27 cellular contexts compared by ENCODE assay signal in the genomic region with DNA sequence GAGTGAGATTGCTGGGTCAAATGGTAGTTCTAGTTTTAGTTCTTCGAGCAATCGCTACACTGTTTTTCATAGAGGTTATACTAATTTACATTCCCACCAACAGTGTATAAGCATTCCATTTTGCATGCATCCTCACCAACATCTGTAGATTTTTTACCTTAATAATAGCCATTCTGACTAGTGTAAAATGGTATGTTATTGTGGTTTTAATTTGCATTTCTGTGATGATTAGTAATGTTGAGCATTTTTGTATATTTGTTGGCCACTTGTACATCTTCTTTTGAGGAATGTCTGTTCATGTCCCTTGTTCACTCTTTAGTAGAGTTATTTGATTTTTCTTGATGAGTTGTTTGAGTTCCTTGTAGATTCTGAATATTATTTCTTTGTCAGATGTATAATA.
"Had no signal": no experiment of that assay in that cellular context is flagged by ENCODE, and none has a peak within 500 bp of the region (broad histone marks: within the 10 kb centered on the region; RNA-seq: fewer than 3 reads in every experiment).

No MANE protein-coding gene starts in this region.

- H3K4me1 Mint-ChIP-seq: activated CD4-positive, alpha-beta T cell treated with anti-CD3 and anti-CD28 coated beads, Interleukin-2, amount 10 ng/mL, durations not matched to agents 24 days and 14 days; activated naive CD4-positive, alpha-beta T cell treated with anti-CD3 and anti-CD28 coated beads, Interleukin-2, amount 50 U/mL, for 24 hours; activated naive CD8-positive, alpha-beta T cell treated with anti-CD3 and anti-CD28 coated beads, Interleukin-2, amount 10 ng/mL, durations not matched to agents 7 days and 5 days had no signal

- H3K4me3 Mint-ChIP-seq: activated CD4-positive, alpha-beta T cell treated with anti-CD3 and anti-CD28 coated beads, Interleukin-2, amount 10 ng/mL, durations not matched to agents 24 days and 14 days; activated CD8-positive, alpha-beta T cell treated with anti-CD3 and anti-CD28 coated beads for 36 hours; activated naive CD4-positive, alpha-beta T cell treated with anti-CD3 and anti-CD28 coated beads, Interleukin-2, amount 50 U/mL, for 24 hours; activated naive CD8-positive, alpha-beta T cell treated with anti-CD3 and anti-CD28 coated beads, Interleukin-2, amount 10 ng/mL, durations not matched to agents 7 days and 5 days; activated T-cell treated with anti-CD3 and anti-CD28 coated beads, Interleukin-2, amount 50 U/mL, for 24 hours; T-helper 1 cell treated with Interleukin-12 subunit alpha and Interleukin-12 subunit beta and Interleukin-4 antibody, amounts not matched to agents 30 μg/mL and 1 μg/mL, for 36 hours; T-helper 2 cell treated with Interferon-gamma antibody and Interleukin-4, amounts not matched to agents 5 μg/mL and 100 μg/mL, for 36 hours had no signal

- H3K36me3 ChIP-seq: breast epithelium, Peyer's patch, SJSA1 had no signal

- H3K27me3 ChIP-seq: body of pancreas, breast epithelium, Peyer's patch, SJSA1 had no signal

- H3K4me3 ChIP-seq: body of pancreas, breast epithelium, Peyer's patch, SJSA1 had no signal

- H3K27ac Mint-ChIP-seq: activated CD4-positive, alpha-beta T cell treated with anti-CD3 and anti-CD28 coated beads, Interleukin-2, amount 10 ng/mL, durations not matched to agents 24 days and 14 days; activated CD8-positive, alpha-beta T cell treated with anti-CD3 and anti-CD28 coated beads for 36 hours; activated naive CD4-positive, alpha-beta T cell treated with anti-CD3 and anti-CD28 coated beads, Interleukin-2, amount 50 U/mL, for 24 hours; activated naive CD8-positive, alpha-beta T cell treated with anti-CD3 and anti-CD28 coated beads, Interleukin-2, amount 10 ng/mL, durations not matched to agents 7 days and 5 days; activated T-cell treated with anti-CD3 and anti-CD28 coated beads, Interleukin-2, amount 50 U/mL, for 24 hours; activated T-helper 2 cell treated with anti-CD3 and anti-CD28 coated beads, Interferon-gamma antibody, Interleukin-2, Interleukin-4, amounts not matched to agents 10 μg/mL and 5 μg/mL and 100 μg/mL, durations not matched to agents 14 hours and 24 hours and 36 hours; T-helper 1 cell treated with Interleukin-12 subunit alpha and Interleukin-12 subunit beta and Interleukin-4 antibody, amounts not matched to agents 30 μg/mL and 1 μg/mL, for 36 hours; T-helper 2 cell treated with Interferon-gamma antibody and Interleukin-4, amounts not matched to agents 5 μg/mL and 100 μg/mL, for 36 hours had no signal

- H3K27ac ChIP-seq: body of pancreas, breast epithelium, Peyer's patch, SJSA1 had no signal

- H3K4me2 ChIP-seq: SK-N-SH had no signal

- DNase-seq: activated CD4-positive, alpha-beta T cell treated with anti-CD3 and anti-CD28 coated beads, Interleukin-2, amount 10 ng/mL, durations not matched to agents 24 days and 14 days; activated CD4-positive, alpha-beta T cell treated with anti-CD3 and anti-CD28 coated beads, Interleukin-2, amount 50 U/mL, for 4 hours; activated CD8-positive, alpha-beta T cell treated with anti-CD3 and anti-CD28 coated beads for 36 hours; activated gamma-delta T cell; activated naive CD4-positive, alpha-beta T cell treated with Interleukin-2 at 50 U/mL for 16 hours; activated naive CD8-positive, alpha-beta T cell treated with anti-CD3 and anti-CD28 coated beads, Interleukin-2, amount 10 ng/mL, durations not matched to agents 7 days and 5 days; activated T-cell treated with anti-CD3 and anti-CD28 coated beads, Interleukin-2, amount 50 U/mL, for 24 hours; amygdala; body of pancreas; central memory CD4-positive, alpha-beta T cell; NCI-H1105; NCI-H1417 treated with DMSO at 0.1 percent for 48 hours; NCI-H187 treated with DMSO at 0.1 percent for 48 hours; NCI-H345; NCI-H524 treated with DMSO at 0.1 percent for 48 hours; PC-3; Peyer's patch; RPMI8226; SHP77 treated with DMSO at 0.1 percent for 48 hours; SK-N-SH had no signal

- H3K9ac ChIP-seq: SK-N-SH had no signal

- H3K36me3 Mint-ChIP-seq: activated naive CD4-positive, alpha-beta T cell treated with anti-CD3 and anti-CD28 coated beads, Interleukin-2, amount 50 U/mL, for 24 hours; activated naive CD8-positive, alpha-beta T cell treated with anti-CD3 and anti-CD28 coated beads, Interleukin-2, amount 10 ng/mL, durations not matched to agents 7 days and 5 days had no signal

- H3K27me3 Mint-ChIP-seq: activated CD4-positive, alpha-beta T cell treated with anti-CD3 and anti-CD28 coated beads, Interleukin-2, amount 10 ng/mL, durations not matched to agents 24 days and 14 days; activated CD8-positive, alpha-beta T cell treated with anti-CD3 and anti-CD28 coated beads for 36 hours; activated naive CD4-positive, alpha-beta T cell treated with anti-CD3 and anti-CD28 coated beads, Interleukin-2, amount 50 U/mL, for 24 hours; activated naive CD8-positive, alpha-beta T cell treated with anti-CD3 and anti-CD28 coated beads, Interleukin-2, amount 10 ng/mL, durations not matched to agents 7 days and 5 days; activated T-cell treated with anti-CD3 and anti-CD28 coated beads, Interleukin-2, amount 50 U/mL, for 24 hours had no signal

- H3K4me1 ChIP-seq: body of pancreas, breast epithelium, Peyer's patch, SJSA1 had no signal

- H3K9me3 ChIP-seq: body of pancreas, breast epithelium, Peyer's patch, SJSA1, SK-N-SH had no signal

- H3K9me3 Mint-ChIP-seq: activated CD4-positive, alpha-beta T cell treated with anti-CD3 and anti-CD28 coated beads, Interleukin-2, amount 10 ng/mL, durations not matched to agents 24 days and 14 days; activated T-cell treated with anti-CD3 and anti-CD28 coated beads, Interleukin-2, amount 50 U/mL, for 24 hours; T-helper 1 cell treated with Interleukin-12 subunit alpha and Interleukin-12 subunit beta and Interleukin-4 antibody, amounts not matched to agents 30 μg/mL and 1 μg/mL, for 36 hours; T-helper 2 cell treated with Interferon-gamma antibody and Interleukin-4, amounts not matched to agents 5 μg/mL and 100 μg/mL, for 36 hours had no signal

- FAIRE-seq: TTC549 had no signal

- ATAC-seq: activated CD8-positive, alpha-beta T cell treated with anti-CD3 and anti-CD28 coated beads for 36 hours; body of pancreas; PC-3 had no signal

- H3K9me2 ChIP-seq: SK-N-SH had no signal
